In genomic region chr2:56185101-56185581, GRCh38 we compare ENCODE assay signal across 8 cellular contexts. TPM values are rescaled to one million over a fixed set of nuclear protein-coding genes. Genes with fewer than 3 reads are reported as not detected.
DNase-seq lines count a peak whose midpoint lies in the region; TF ChIP-seq lines count a peak whose summit lies in the region.

No MANE protein-coding gene starts in this region.

- H3K9me3 Mint-ChIP-seq in neural crest cell = no peaks in the 10 kb centered on the region

- H3K4me1 Mint-ChIP-seq in neural crest cell = peaks cover 24% of the 10 kb centered on the region

- no peaks in the 10 kb centered on the region for H3K36me3 Mint-ChIP-seq in neural crest cell (ENCODE audit: low read depth)

- peak overlapping the region; percentile 84 for H3K4me3 Mint-ChIP-seq in neural crest cell

- H3K4me3 ChIP-seq in fibroblast of mammary gland (ENCODE audit: control insufficient read depth, low read depth, low read length) = peak overlapping the region; percentile 50

- H3K27ac Mint-ChIP-seq in neural crest cell (ENCODE audit: unreplicated experiment) = no peak overlapping the region

- peak; percentile 71 for DNase-seq in DMS 273 (lab: John Stamatoyannopoulos, UW; ENCODE audit: unreplicated experiment)
- no peak for DNase-seq in DMS 273 treated with DMSO at 0.1 percent for 48 hours (lab: John Stamatoyannopoulos, UW)
- DNase-seq in NCI-H69 (lab: John Stamatoyannopoulos, UW) = peak; percentile 69
- no peak for DNase-seq in fibroblast of mammary gland (ENCODE audit: low read depth)
- no peak for DNase-seq in neural crest cell (ENCODE audit: low read depth, low spot score)
- DNase-seq in GM20000 (ENCODE audit: low spot score) = no peak
- no peak for DNase-seq in stimulated activated CD4-positive, alpha-beta T cell treated with anti-CD3 and anti-CD28 coated beads, Interleukin-4, amount 100 ng/mL, for 24 hours
- DNase-seq in HuH-7 (ENCODE audit: low spot score) = no peak

- TF ChIP-seq CTCF in fibroblast of mammary gland (conservative IDR thresholded peaks at IDR 0.05; ENCODE audit: control insufficient read depth, insufficient read depth, low read depth, low read length) (no peak), neural crest cell (conservative IDR thresholded peaks at IDR 0.05) (no peak), GM20000 (IDR thresholded peaks at IDR 0.05; ENCODE audit: extremely low read depth, missing control alignments) (no peak)

- peaks cover 81% of the 10 kb centered on the region for H3K27me3 Mint-ChIP-seq in neural crest cell (ENCODE audit: low read depth)

RNA-seq across cellular contexts. Expression of gene CCDC85A, which starts 1.4 kb away (rescaled TPM):
- 0.16 and 0.19 TPM in 2 replicates for total RNA-seq in neural crest cell

Comparison
In these comparisons a context has a peak if more than half of its experiments do, and no peak if none do; other contexts are left out.
1. DNase-seq: peak in DMS 273 (single experiment) and NCI-H69 (single experiment); none in DMS 273 treated with DMSO at 0.1 percent for 48 hours (single experiment), fibroblast of mammary gland (single experiment), neural crest cell (single experiment), GM20000 (single experiment), stimulated activated CD4-positive, alpha-beta T cell treated with anti-CD3 and anti-CD28 coated beads, Interleukin-4, amount 100 ng/mL, for 24 hours (single experiment) and HuH-7 (single experiment).